In genomic region chr4:94459462-94460161, GRCh38 we compare ENCODE assay signal across 15 cellular contexts. TPM values are rescaled to one million over a fixed set of nuclear protein-coding genes. Genes with fewer than 3 reads are reported as not detected.
DNase-seq lines count a peak whose midpoint lies in the region; ATAC-seq, FAIRE-seq and TF ChIP-seq lines count a peak whose summit lies in the region.
"Had no signal": no experiment of that assay in that cellular context is flagged by ENCODE, and none has a peak within 500 bp of the region (broad histone marks: within the 10 kb centered on the region; RNA-seq: fewer than 3 reads in every experiment).

No MANE protein-coding gene starts in this region.

- DNase-seq in A549 (ENCODE audit: low read depth in 1 of 2, low spot score in 1 of 2) (no peak), NCI-H69 (lab: John Stamatoyannopoulos, UW) (peak; percentile 59), chondrocyte (ENCODE audit: low spot score) (no peak), frontal cortex (ENCODE audit: low spot score in 2 of 2) (no peak)
- DNase-seq: hypothalamus; lower lobe of right lung; NCI-H2081 treated with DMSO at 0.1 percent for 48 hours; NK-92 treated with Interleukin-12 subunit alpha and Interleukin-12 subunit beta, amount 100 ng/mL, for 24 hours; stimulated activated CD4-positive, alpha-beta T cell treated with anti-CD3 and anti-CD28 coated beads, Interleukin-12 subunit alpha, Interleukin-12 subunit beta, amount 100 ng/mL, for 4 hours; testis had no signal

- ATAC-seq in A549 (no peak), GM18498 (IDR thresholded peaks at IDR 0.05; ENCODE audit: unreplicated experiment) (no peak), GM19452 (IDR thresholded peaks at IDR 0.05; ENCODE audit: unreplicated experiment) (no peak), GM19035 (IDR thresholded peaks at IDR 0.05; ENCODE audit: unreplicated experiment) (no peak)

- TF ChIP-seq EP300 in A549 (IDR thresholded peaks at IDR 0.05) = no peak

- peak overlapping the region; percentile 74; the same call in 2 of the 3 replicates for H3K4me2 ChIP-seq in A549

- no peak for TF ChIP-seq RAD21 in A549 (conservative IDR thresholded peaks at IDR 0.05 in 1 of 2, IDR thresholded peaks at IDR 0.05 in 1 of 2)

- FAIRE-seq in A549 (lab: Jason Lieb, UNC) (no peak), frontal cortex (lab: Jason Lieb, UNC) (no peak)

- peaks cover 4 to 6% of the 10 kb centered on the region in 2 donors for H3K36me3 ChIP-seq in muscle layer of duodenum (ENCODE audit: control insufficient read depth in 1 of 2, insufficient read depth in 2 of 2, low read length in 2 of 2)
- H3K36me3 ChIP-seq: lower lobe of right lung had no signal

- H3K4me1 Mint-ChIP-seq in chondrocyte (ENCODE audit: low read depth) = peaks cover 89% of the 10 kb centered on the region

- peaks cover 16% of the 10 kb centered on the region for H3K36me3 Mint-ChIP-seq in chondrocyte (ENCODE audit: low read depth)

- peak overlapping the region; percentile 33 for H3K4me3 Mint-ChIP-seq in chondrocyte (ENCODE audit: unreplicated experiment)

- TF ChIP-seq CTCF in A549 (IDR thresholded peaks at IDR 0.05) (no peak), chondrocyte (IDR thresholded peaks at IDR 0.05) (no peak)

- H3K4me3 ChIP-seq in A549 = no peak overlapping the region
- H3K4me3 ChIP-seq in muscle layer of duodenum (ENCODE audit: low read depth in 1 of 2, low read length in 2 of 2) = no peak overlapping the region
- H3K4me3 ChIP-seq: lower lobe of right lung, SJSA1, testis had no signal

- CTCF ChIA-PET in A549 (lab: Yijun Ruan, JAX) = interaction anchor here (1.7 kb wide), 1 partner anchor 53 kb away, joined by 4 read pairs; no protein-coding TSS in a partner anchor

- H3K4me1 ChIP-seq in A549 = peaks cover 89% of the 10 kb centered on the region
- H3K4me1 ChIP-seq in muscle layer of duodenum (ENCODE audit: control insufficient read depth in 1 of 2, insufficient read depth in 2 of 2, low read length in 2 of 2) = peaks cover 5% of the 10 kb centered on the region in 2 donors

- TF ChIP-seq POLR2A in A549 (IDR thresholded peaks at IDR 0.05; ENCODE audit: low read length) = no peak

- H3K27me3 Mint-ChIP-seq in chondrocyte (ENCODE audit: low read depth) = no peaks in the 10 kb centered on the region

- WGBS in A549 (ENCODE audit: missing lambda C conversion rate) = 79% methylated on average over 4 of the region's 4 CpGs

- H3K9me3 ChIP-seq in A549 (no peaks in the 10 kb centered on the region), muscle layer of duodenum (ENCODE audit: control insufficient read depth in 1 of 2, low read length in 2 of 2) (no peaks in the 10 kb centered on the region)
- H3K9me3 ChIP-seq: lower lobe of right lung, SJSA1, testis had no signal

- peak overlapping the region; percentile 70 for H3K27ac Mint-ChIP-seq in chondrocyte (ENCODE audit: unreplicated experiment)

- POLR2A ChIA-PET in A549 (lab: Yijun Ruan, JAX) = no interaction called here

- no peaks in the 10 kb centered on the region for H3K27me3 ChIP-seq in muscle layer of duodenum (ENCODE audit: low read depth, low read length)
- H3K27me3 ChIP-seq: SJSA1, testis had no signal

- peak overlapping the region in 1 of 2 experiments; percentile 15; a peak in 1 of 6 replicates for H3K27ac ChIP-seq in A549
- peak overlapping the region; percentile 52 for H3K27ac ChIP-seq in muscle layer of duodenum (ENCODE audit: low read length)
- H3K27ac ChIP-seq: lower lobe of right lung, SJSA1 had no signal

- no peaks in the 10 kb centered on the region for H3K9me3 Mint-ChIP-seq in chondrocyte (ENCODE audit: low read depth)

TF ChIP-seq in A549, 52 proteins besides CTCF, POLR2A, EP300 and RAD21:
- no peak for TF ChIP-seq ESRRA (IDR thresholded peaks at IDR 0.05; ENCODE audit: borderline replicate concordance, low read length)
- TF ChIP-seq TFCP2L1 (CRISPR knock-in tag; IDR thresholded peaks at IDR 0.05) = no peak
- no peak for TF ChIP-seq MAZ (IDR thresholded peaks at IDR 0.05; ENCODE audit: borderline replicate concordance, low read depth, low read length)
TF ChIP-seq in A549: peak in this region for 0.

RNA-seq across cellular contexts. Expression of gene PDLIM5, which starts 7.9 kb away (rescaled TPM):
- polyA plus RNA-seq in A549 (2011; rRNA removed) (199 and 242 TPM in 2 replicates), A549 (2017; fragmentation: RNase III; extraction: RNeasy Plus Mini Kit Qiagen cat#74134 plus additional on column Dnase treatment) (43.9 to 54.2 TPM (median 48.2 TPM) in 3 replicates)
- polyA plus RNA-seq in A549 (2012; cell fraction: cytosol; rRNA removed) = 49.8 and 61.2 TPM in 2 replicates
- polyA plus RNA-seq in A549 (2012; cell fraction: nucleus; rRNA removed) = 46.5 and 53.3 TPM in 2 replicates
- polyA minus RNA-seq in A549 (2011; rRNA and poly(A)+ RNA removed) = 282 and 319 TPM in 2 replicates
- total RNA-seq in chondrocyte (268 to 329 TPM (median 317 TPM) in 3 replicates), frontal cortex (20.0 TPM)

Comparison
In these comparisons a context has a peak if more than half of its experiments do, and no peak if none do; other contexts are left out.
1. RNA of gene PDLIM5, which starts 7.9 kb away (total RNA-seq): 268 to 329 TPM in chondrocyte; 20.0 TPM in frontal cortex (single experiment); every median in the first group is over 10 times any median in the second.